In the genomic region with DNA sequence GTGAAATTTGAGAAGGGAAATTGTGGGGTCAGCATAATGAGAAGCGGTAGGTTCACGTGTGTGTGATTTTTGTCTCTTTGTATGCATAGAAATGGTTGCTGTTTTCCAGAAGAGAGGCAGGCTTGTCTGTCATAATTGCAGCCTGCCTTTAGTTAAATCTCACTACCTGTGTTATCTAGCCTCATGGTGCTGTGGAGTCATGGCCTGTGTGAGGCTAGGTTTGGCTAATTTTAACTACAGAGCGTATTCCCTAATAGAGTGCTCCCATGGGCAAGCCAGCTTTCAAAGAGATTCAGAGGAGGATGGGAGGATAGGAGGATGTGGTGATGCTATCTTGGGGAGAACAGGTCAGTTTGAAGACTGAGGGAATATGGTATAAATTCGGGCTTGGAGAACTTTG, we compare ENCODE assay signal across 1 cellular context.
TF ChIP-seq lines count a peak whose summit lies in the region.

No MANE protein-coding gene starts in this region.

TF ChIP-seq in GM23338, 12 proteins besides CTCF, POLR2A, EP300 and RAD21 (continued from another document):
- TF ChIP-seq, protein P1, sequence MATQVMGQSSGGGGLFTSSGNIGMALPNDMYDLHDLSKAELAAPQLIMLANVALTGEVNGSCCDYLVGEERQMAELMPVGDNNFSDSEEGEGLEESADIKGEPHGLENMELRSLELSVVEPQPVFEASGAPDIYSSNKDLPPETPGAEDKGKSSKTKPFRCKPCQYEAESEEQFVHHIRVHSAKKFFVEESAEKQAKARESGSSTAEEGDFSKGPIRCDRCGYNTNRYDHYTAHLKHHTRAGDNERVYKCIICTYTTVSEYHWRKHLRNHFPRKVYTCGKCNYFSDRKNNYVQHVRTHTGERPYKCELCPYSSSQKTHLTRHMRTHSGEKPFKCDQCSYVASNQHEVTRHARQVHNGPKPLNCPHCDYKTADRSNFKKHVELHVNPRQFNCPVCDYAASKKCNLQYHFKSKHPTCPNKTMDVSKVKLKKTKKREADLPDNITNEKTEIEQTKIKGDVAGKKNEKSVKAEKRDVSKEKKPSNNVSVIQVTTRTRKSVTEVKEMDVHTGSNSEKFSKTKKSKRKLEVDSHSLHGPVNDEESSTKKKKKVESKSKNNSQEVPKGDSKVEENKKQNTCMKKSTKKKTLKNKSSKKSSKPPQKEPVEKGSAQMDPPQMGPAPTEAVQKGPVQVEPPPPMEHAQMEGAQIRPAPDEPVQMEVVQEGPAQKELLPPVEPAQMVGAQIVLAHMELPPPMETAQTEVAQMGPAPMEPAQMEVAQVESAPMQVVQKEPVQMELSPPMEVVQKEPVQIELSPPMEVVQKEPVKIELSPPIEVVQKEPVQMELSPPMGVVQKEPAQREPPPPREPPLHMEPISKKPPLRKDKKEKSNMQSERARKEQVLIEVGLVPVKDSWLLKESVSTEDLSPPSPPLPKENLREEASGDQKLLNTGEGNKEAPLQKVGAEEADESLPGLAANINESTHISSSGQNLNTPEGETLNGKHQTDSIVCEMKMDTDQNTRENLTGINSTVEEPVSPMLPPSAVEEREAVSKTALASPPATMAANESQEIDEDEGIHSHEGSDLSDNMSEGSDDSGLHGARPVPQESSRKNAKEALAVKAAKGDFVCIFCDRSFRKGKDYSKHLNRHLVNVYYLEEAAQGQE (IDR thresholded peaks at IDR 0.05; ENCODE audit: unreplicated experiment), result no peak
- TF ChIP-seq CREB1 (CRISPR knock-in tag; IDR thresholded peaks at IDR 0.05; ENCODE audit: low read depth) (no peak), EZH2phosphoT487 (IDR thresholded peaks at IDR 0.05; ENCODE audit: unreplicated experiment) (no peak), EZH2 (IDR thresholded peaks at IDR 0.05; ENCODE audit: low read depth, unreplicated experiment) (no peak), NANOG (IDR thresholded peaks at IDR 0.05; ENCODE audit: borderline replicate concordance) (no peak), POLR2AphosphoS5 (IDR thresholded peaks at IDR 0.05; ENCODE audit: low read depth) (no peak), JUNB (IDR thresholded peaks at IDR 0.05; ENCODE audit: unreplicated experiment) (no peak)
- TF ChIP-seq, protein P2, sequence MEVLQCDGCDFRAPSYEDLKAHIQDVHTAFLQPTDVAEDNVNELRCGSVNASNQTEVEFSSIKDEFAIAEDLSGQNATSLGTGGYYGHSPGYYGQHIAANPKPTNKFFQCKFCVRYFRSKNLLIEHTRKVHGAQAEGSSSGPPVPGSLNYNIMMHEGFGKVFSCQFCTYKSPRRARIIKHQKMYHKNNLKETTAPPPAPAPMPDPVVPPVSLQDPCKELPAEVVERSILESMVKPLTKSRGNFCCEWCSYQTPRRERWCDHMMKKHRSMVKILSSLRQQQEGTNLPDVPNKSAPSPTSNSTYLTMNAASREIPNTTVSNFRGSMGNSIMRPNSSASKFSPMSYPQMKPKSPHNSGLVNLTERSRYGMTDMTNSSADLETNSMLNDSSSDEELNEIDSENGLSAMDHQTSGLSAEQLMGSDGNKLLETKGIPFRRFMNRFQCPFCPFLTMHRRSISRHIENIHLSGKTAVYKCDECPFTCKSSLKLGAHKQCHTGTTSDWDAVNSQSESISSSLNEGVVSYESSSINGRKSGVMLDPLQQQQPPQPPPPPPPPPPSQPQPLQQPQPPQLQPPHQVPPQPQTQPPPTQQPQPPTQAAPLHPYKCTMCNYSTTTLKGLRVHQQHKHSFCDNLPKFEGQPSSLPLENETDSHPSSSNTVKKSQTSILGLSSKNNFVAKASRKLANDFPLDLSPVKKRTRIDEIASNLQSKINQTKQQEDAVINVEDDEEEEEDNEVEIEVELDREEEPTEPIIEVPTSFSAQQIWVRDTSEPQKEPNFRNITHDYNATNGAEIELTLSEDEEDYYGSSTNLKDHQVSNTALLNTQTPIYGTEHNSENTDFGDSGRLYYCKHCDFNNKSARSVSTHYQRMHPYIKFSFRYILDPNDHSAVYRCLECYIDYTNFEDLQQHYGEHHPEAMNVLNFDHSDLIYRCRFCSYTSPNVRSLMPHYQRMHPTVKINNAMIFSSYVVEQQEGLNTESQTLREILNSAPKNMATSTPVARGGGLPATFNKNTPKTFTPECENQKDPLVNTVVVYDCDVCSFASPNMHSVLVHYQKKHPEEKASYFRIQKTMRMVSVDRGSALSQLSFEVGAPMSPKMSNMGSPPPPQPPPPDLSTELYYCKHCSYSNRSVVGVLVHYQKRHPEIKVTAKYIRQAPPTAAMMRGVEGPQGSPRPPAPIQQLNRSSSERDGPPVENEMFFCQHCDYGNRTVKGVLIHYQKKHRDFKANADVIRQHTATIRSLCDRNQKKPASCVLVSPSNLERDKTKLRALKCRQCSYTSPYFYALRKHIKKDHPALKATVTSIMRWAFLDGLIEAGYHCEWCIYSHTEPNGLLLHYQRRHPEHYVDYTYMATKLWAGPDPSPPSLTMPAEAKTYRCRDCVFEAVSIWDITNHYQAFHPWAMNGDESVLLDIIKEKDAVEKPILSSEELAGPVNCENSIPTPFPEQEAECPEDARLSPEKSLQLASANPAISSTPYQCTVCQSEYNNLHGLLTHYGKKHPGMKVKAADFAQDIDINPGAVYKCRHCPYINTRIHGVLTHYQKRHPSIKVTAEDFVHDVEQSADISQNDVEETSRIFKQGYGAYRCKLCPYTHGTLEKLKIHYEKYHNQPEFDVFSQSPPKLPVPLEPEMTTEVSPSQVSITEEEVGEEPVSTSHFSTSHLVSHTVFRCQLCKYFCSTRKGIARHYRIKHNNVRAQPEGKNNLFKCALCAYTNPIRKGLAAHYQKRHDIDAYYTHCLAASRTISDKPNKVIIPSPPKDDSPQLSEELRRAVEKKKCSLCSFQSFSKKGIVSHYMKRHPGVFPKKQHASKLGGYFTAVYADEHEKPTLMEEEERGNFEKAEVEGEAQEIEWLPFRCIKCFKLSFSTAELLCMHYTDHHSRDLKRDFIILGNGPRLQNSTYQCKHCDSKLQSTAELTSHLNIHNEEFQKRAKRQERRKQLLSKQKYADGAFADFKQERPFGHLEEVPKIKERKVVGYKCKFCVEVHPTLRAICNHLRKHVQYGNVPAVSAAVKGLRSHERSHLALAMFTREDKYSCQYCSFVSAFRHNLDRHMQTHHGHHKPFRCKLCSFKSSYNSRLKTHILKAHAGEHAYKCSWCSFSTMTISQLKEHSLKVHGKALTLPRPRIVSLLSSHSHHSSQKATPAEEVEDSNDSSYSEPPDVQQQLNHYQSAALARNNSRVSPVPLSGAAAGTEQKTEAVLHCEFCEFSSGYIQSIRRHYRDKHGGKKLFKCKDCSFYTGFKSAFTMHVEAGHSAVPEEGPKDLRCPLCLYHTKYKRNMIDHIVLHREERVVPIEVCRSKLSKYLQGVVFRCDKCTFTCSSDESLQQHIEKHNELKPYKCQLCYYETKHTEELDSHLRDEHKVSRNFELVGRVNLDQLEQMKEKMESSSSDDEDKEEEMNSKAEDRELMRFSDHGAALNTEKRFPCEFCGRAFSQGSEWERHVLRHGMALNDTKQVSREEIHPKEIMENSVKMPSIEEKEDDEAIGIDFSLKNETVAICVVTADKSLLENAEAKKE (CRISPR knock-in tag; IDR thresholded peaks at IDR 0.05), result no peak
- TF ChIP-seq, protein P3, sequence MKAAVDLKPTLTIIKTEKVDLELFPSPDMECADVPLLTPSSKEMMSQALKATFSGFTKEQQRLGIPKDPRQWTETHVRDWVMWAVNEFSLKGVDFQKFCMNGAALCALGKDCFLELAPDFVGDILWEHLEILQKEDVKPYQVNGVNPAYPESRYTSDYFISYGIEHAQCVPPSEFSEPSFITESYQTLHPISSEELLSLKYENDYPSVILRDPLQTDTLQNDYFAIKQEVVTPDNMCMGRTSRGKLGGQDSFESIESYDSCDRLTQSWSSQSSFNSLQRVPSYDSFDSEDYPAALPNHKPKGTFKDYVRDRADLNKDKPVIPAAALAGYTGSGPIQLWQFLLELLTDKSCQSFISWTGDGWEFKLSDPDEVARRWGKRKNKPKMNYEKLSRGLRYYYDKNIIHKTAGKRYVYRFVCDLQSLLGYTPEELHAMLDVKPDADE (IDR thresholded peaks at IDR 0.05), result no peak
TF ChIP-seq in GM23338: peak in this region for 0.
